1 cellular context compared by ENCODE assay signal in genomic region chr9:130144703-130145102, GRCh38.
TF ChIP-seq lines count a peak whose summit lies in the region.

No MANE protein-coding gene starts in this region.

TF ChIP-seq in IMR-90, 13 proteins besides CTCF, POLR2A, EP300 and RAD21:
- no peak for TF ChIP-seq ELK1 (IDR thresholded peaks at IDR 0.05; ENCODE audit: borderline replicate concordance, low read depth, low read length)
- TF ChIP-seq CHD1 (IDR thresholded peaks at IDR 0.05; ENCODE audit: low read depth, low read length), result no peak
- no peak for TF ChIP-seq MAFK (IDR thresholded peaks at IDR 0.05; ENCODE audit: low read depth, low read length)
